ENCODE assay signal across 1 cellular context in the genomic region with DNA sequence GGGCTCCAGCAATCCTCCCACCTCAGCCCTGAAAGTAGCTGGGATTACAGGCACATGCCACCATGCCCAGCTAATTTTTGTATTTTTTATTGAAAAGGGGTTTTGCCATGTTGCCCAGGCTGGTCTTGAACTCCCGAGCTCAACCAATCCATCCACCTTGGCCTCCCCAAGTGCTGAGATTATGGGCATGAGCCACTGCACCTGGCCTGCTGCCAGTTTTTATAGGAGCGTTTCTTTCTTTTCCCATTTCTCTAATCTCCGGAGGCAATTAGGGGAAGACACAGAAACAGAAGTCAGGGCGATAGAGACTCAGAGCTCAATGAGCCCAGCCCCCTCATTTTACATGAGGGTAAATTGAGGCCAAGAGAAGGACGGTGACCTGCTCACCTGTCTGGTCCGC.
TF ChIP-seq lines count a peak whose summit lies in the region.

No MANE protein-coding gene starts in this region.

TF ChIP-seq in HepG2, 621 proteins besides CTCF, POLR2A, EP300 and RAD21 (continued from another document):
- TF ChIP-seq ATF7 (IDR thresholded peaks at IDR 0.05) = no peak
- no peak for TF ChIP-seq ATF7 (CRISPR knock-in tag; IDR thresholded peaks at IDR 0.05)
- TF ChIP-seq, protein P1, sequence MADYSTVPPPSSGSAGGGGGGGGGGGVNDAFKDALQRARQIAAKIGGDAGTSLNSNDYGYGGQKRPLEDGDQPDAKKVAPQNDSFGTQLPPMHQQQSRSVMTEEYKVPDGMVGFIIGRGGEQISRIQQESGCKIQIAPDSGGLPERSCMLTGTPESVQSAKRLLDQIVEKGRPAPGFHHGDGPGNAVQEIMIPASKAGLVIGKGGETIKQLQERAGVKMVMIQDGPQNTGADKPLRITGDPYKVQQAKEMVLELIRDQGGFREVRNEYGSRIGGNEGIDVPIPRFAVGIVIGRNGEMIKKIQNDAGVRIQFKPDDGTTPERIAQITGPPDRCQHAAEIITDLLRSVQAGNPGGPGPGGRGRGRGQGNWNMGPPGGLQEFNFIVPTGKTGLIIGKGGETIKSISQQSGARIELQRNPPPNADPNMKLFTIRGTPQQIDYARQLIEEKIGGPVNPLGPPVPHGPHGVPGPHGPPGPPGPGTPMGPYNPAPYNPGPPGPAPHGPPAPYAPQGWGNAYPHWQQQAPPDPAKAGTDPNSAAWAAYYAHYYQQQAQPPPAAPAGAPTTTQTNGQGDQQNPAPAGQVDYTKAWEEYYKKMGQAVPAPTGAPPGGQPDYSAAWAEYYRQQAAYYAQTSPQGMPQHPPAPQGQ (CRISPR knock-in tag; IDR thresholded peaks at IDR 0.05; ENCODE audit: borderline replicate concordance) = no peak
